Comparison of ENCODE assay signal across 38 cellular contexts in genomic region chr7:21175714-21176113, GRCh38.
"Had no signal": no experiment of that assay in that cellular context is flagged by ENCODE, and none has a peak within 500 bp of the region (broad histone marks: within the 10 kb centered on the region; RNA-seq: fewer than 3 reads in every experiment).

No MANE protein-coding gene starts in this region.

- H3K9me3 ChIP-seq: ascending aorta had no signal

- ATAC-seq: activated CD4-positive, alpha-beta T cell treated with anti-CD3 and anti-CD28 coated beads for 36 hours; activated CD4-positive, CD25-positive, alpha-beta regulatory T cell treated with anti-CD3 and anti-CD28 coated beads, Interleukin-2, amount 50 U/mL, for 24 hours; activated CD8-positive, alpha-beta memory T cell treated with anti-CD3 and anti-CD28 coated beads, Interleukin-2, amount 10 ng/mL, durations not matched to agents 7 days and 5 days; activated CD8-positive, alpha-beta T cell treated with anti-CD3 and anti-CD28 coated beads, Interleukin-2, amount 10 ng/mL, durations not matched to agents 7 days and 5 days; activated naive CD8-positive, alpha-beta T cell treated with anti-CD3 and anti-CD28 coated beads, Interleukin-2, amount 50 U/mL, for 24 hours had no signal

- DNase-seq: activated CD4-positive, alpha-beta memory T cell treated with anti-CD3 and anti-CD28 coated beads, Interleukin-2, amount 10 ng/mL, durations not matched to agents 7 days and 5 days; activated CD4-positive, alpha-beta T cell treated with anti-CD3 and anti-CD28 coated beads for 1 hour; activated CD4-positive, alpha-beta T cell treated with anti-CD3 and anti-CD28 coated beads for 36 hours; activated CD4-positive, alpha-beta T cell treated with anti-CD3 and anti-CD28 coated beads for 48 hours; activated CD4-positive, alpha-beta T cell treated with anti-CD3 and anti-CD28 coated beads, Interleukin-2, amount 10 ng/mL, durations not matched to agents 7 days and 5 days; activated CD4-positive, alpha-beta T cell treated with anti-CD3 and anti-CD28 coated beads, Interleukin-2, amount 50 U/mL, for 48 hours; activated CD4-positive, CD25-positive, alpha-beta regulatory T cell; activated CD8-positive, alpha-beta memory T cell treated with anti-CD3 and anti-CD28 coated beads for 24 hours; activated CD8-positive, alpha-beta memory T cell treated with anti-CD3 and anti-CD28 coated beads, Interleukin-2, amount 10 ng/mL, durations not matched to agents 7 days and 5 days; activated CD8-positive, alpha-beta memory T cell treated with anti-CD3 and anti-CD28 coated beads, Interleukin-2, amount 50 U/mL, for 48 hours; activated CD8-positive, alpha-beta T cell treated with anti-CD3 and anti-CD28 coated beads, Interleukin-2, amount 10 ng/mL, durations not matched to agents 7 days and 5 days; activated effector memory CD4-positive, alpha-beta T cell treated with Interleukin-2 at 50 U/mL for 16 hours; activated gamma-delta T cell; activated naive CD4-positive, alpha-beta T cell treated with anti-CD3 and anti-CD28 coated beads, Interleukin-2, amount 10 ng/mL, durations not matched to agents 7 days and 5 days; activated naive CD4-positive, alpha-beta T cell treated with Interleukin-2 at 50 U/mL for 16 hours; activated naive CD8-positive, alpha-beta T cell treated with anti-CD3 and anti-CD28 coated beads, Interleukin-2, amount 10 ng/mL, durations not matched to agents 7 days and 5 days; activated naive CD8-positive, alpha-beta T cell treated with anti-CD3 and anti-CD28 coated beads, Interleukin-2, amount 50 U/mL, for 24 hours; activated T-cell treated with anti-CD3 and anti-CD28 coated beads, Interleukin-2, amount 50 U/mL, for 24 hours; activated T-cell treated with anti-CD3 and anti-CD28 coated beads, Interleukin-2, amount 50 U/mL, for 48 hours; amygdala; anterior cingulate cortex; caudate nucleus; cerebellar nuclear complex; T-helper 2 cell; T-helper 9 cell had no signal

- H3K27ac ChIP-seq: ascending aorta, cardiac muscle cell, VCaP had no signal

- H3K36me3 Mint-ChIP-seq: activated CD8-positive, alpha-beta memory T cell treated with anti-CD3 and anti-CD28 coated beads, Interleukin-2, amount 10 ng/mL, durations not matched to agents 7 days and 5 days; activated naive CD4-positive, alpha-beta T cell treated with anti-CD3 and anti-CD28 coated beads, Interleukin-2, amount 10 ng/mL, durations not matched to agents 7 days and 5 days; activated naive CD4-positive, alpha-beta T cell treated with anti-CD3 and anti-CD28 coated beads, Interleukin-2, amount 50 U/mL, for 24 hours; activated naive CD8-positive, alpha-beta T cell; activated naive CD8-positive, alpha-beta T cell treated with anti-CD3 and anti-CD28 coated beads, Interleukin-2, amount 10 ng/mL, durations not matched to agents 7 days and 5 days; brain had no signal

- H3K4me1 Mint-ChIP-seq: activated CD4-positive, alpha-beta memory T cell treated with anti-CD3 and anti-CD28 coated beads, Interleukin-2, amount 10 ng/mL, durations not matched to agents 7 days and 5 days; activated CD4-positive, alpha-beta T cell treated with anti-CD3 and anti-CD28 coated beads for 36 hours; activated CD4-positive, alpha-beta T cell treated with anti-CD3 and anti-CD28 coated beads, Interleukin-2, amount 10 ng/mL, durations not matched to agents 7 days and 5 days; activated CD8-positive, alpha-beta memory T cell treated with anti-CD3 and anti-CD28 coated beads, Interleukin-2, amount 10 ng/mL, durations not matched to agents 7 days and 5 days; activated naive CD4-positive, alpha-beta T cell treated with anti-CD3 and anti-CD28 coated beads, Interleukin-2, amount 10 ng/mL, durations not matched to agents 7 days and 5 days; activated naive CD4-positive, alpha-beta T cell treated with anti-CD3 and anti-CD28 coated beads, Interleukin-2, amount 50 U/mL, for 24 hours; activated naive CD8-positive, alpha-beta T cell treated with anti-CD3 and anti-CD28 coated beads, Interleukin-2, amount 10 ng/mL, durations not matched to agents 7 days and 5 days; activated naive CD8-positive, alpha-beta T cell treated with anti-CD3 and anti-CD28 coated beads, Interleukin-2, amount 50 U/mL, for 24 hours; brain; central memory CD8-positive, alpha-beta T cell had no signal

- H3K36me3 ChIP-seq: ascending aorta, cardiac muscle cell had no signal

- H3K27ac Mint-ChIP-seq: activated CD4-positive, alpha-beta memory T cell treated with anti-CD3 and anti-CD28 coated beads, Interleukin-2, amount 10 ng/mL, durations not matched to agents 7 days and 5 days; activated CD4-positive, alpha-beta T cell treated with anti-CD3 and anti-CD28 coated beads for 36 hours; activated CD4-positive, alpha-beta T cell treated with anti-CD3 and anti-CD28 coated beads, Interleukin-2, amount 10 ng/mL, durations not matched to agents 7 days and 5 days; activated CD8-positive, alpha-beta memory T cell treated with anti-CD3 and anti-CD28 coated beads, Interleukin-2, amount 10 ng/mL, durations not matched to agents 7 days and 5 days; activated CD8-positive, alpha-beta T cell treated with anti-CD3 and anti-CD28 coated beads, Interleukin-2, amount 10 ng/mL, durations not matched to agents 7 days and 5 days; activated naive CD4-positive, alpha-beta T cell treated with anti-CD3 and anti-CD28 coated beads, Interleukin-2, amount 10 ng/mL, durations not matched to agents 7 days and 5 days; activated naive CD8-positive, alpha-beta T cell; activated naive CD8-positive, alpha-beta T cell treated with anti-CD3 and anti-CD28 coated beads, Interleukin-2, amount 10 ng/mL, durations not matched to agents 7 days and 5 days; activated naive CD8-positive, alpha-beta T cell treated with anti-CD3 and anti-CD28 coated beads, Interleukin-2, amount 50 U/mL, for 24 hours; activated T-cell treated with anti-CD3 and anti-CD28 coated beads, Interleukin-2, amount 50 U/mL, for 24 hours; activated T-helper 2 cell treated with anti-CD3 and anti-CD28 coated beads, Interferon-gamma antibody, Interleukin-2, Interleukin-4, amounts not matched to agents 10 μg/mL and 5 μg/mL and 100 μg/mL, durations not matched to agents 14 hours and 24 hours and 36 hours; brain; T-helper 1 cell treated with Interleukin-12 subunit alpha and Interleukin-12 subunit beta and Interleukin-4 antibody, amounts not matched to agents 30 μg/mL and 1 μg/mL, for 36 hours; T-helper 2 cell treated with Interferon-gamma antibody and Interleukin-4, amounts not matched to agents 5 μg/mL and 100 μg/mL, for 36 hours had no signal

- H3K4me3 ChIP-seq: ascending aorta, cardiac muscle cell had no signal

- H3K27me3 ChIP-seq: ascending aorta had no signal

- H3K4me1 ChIP-seq: ascending aorta had no signal

- H3K9me3 Mint-ChIP-seq: activated CD4-positive, alpha-beta memory T cell treated with anti-CD3 and anti-CD28 coated beads, Interleukin-2, amount 10 ng/mL, durations not matched to agents 7 days and 5 days; activated CD4-positive, alpha-beta T cell treated with anti-CD3 and anti-CD28 coated beads, Interleukin-2, amount 10 ng/mL, durations not matched to agents 7 days and 5 days; activated naive CD4-positive, alpha-beta T cell treated with anti-CD3 and anti-CD28 coated beads, Interleukin-2, amount 10 ng/mL, durations not matched to agents 7 days and 5 days; activated naive CD4-positive, alpha-beta T cell treated with anti-CD3 and anti-CD28 coated beads, Interleukin-2, amount 50 U/mL, for 24 hours; activated T-helper 2 cell treated with anti-CD3 and anti-CD28 coated beads, Interferon-gamma antibody, Interleukin-2, Interleukin-4, amounts not matched to agents 10 μg/mL and 5 μg/mL and 100 μg/mL, durations not matched to agents 14 hours and 24 hours and 36 hours; central memory CD8-positive, alpha-beta T cell; T-helper 1 cell treated with Interleukin-12 subunit alpha and Interleukin-12 subunit beta and Interleukin-4 antibody, amounts not matched to agents 30 μg/mL and 1 μg/mL, for 36 hours; T-helper 2 cell treated with Interferon-gamma antibody and Interleukin-4, amounts not matched to agents 5 μg/mL and 100 μg/mL, for 36 hours had no signal

- FAIRE-seq: bronchial epithelial cell, TTC549 had no signal

- H3K4me3 Mint-ChIP-seq: activated CD4-positive, alpha-beta memory T cell treated with anti-CD3 and anti-CD28 coated beads, Interleukin-2, amount 10 ng/mL, durations not matched to agents 7 days and 5 days; activated CD4-positive, alpha-beta T cell treated with anti-CD3 and anti-CD28 coated beads for 36 hours; activated CD4-positive, alpha-beta T cell treated with anti-CD3 and anti-CD28 coated beads, Interleukin-2, amount 10 ng/mL, durations not matched to agents 7 days and 5 days; activated CD8-positive, alpha-beta memory T cell treated with anti-CD3 and anti-CD28 coated beads, Interleukin-2, amount 10 ng/mL, durations not matched to agents 7 days and 5 days; activated CD8-positive, alpha-beta T cell treated with anti-CD3 and anti-CD28 coated beads, Interleukin-2, amount 10 ng/mL, durations not matched to agents 7 days and 5 days; activated naive CD4-positive, alpha-beta T cell treated with anti-CD3 and anti-CD28 coated beads, Interleukin-2, amount 10 ng/mL, durations not matched to agents 7 days and 5 days; activated naive CD4-positive, alpha-beta T cell treated with anti-CD3 and anti-CD28 coated beads, Interleukin-2, amount 50 U/mL, for 24 hours; activated naive CD8-positive, alpha-beta T cell; activated naive CD8-positive, alpha-beta T cell treated with anti-CD3 and anti-CD28 coated beads, Interleukin-2, amount 10 ng/mL, durations not matched to agents 7 days and 5 days; activated naive CD8-positive, alpha-beta T cell treated with anti-CD3 and anti-CD28 coated beads, Interleukin-2, amount 50 U/mL, for 24 hours; activated T-cell treated with anti-CD3 and anti-CD28 coated beads, Interleukin-2, amount 50 U/mL, for 24 hours; brain; central memory CD8-positive, alpha-beta T cell; T-helper 1 cell treated with Interleukin-12 subunit alpha and Interleukin-12 subunit beta and Interleukin-4 antibody, amounts not matched to agents 30 μg/mL and 1 μg/mL, for 36 hours; T-helper 2 cell treated with Interferon-gamma antibody and Interleukin-4, amounts not matched to agents 5 μg/mL and 100 μg/mL, for 36 hours had no signal
